In the genomic region with DNA sequence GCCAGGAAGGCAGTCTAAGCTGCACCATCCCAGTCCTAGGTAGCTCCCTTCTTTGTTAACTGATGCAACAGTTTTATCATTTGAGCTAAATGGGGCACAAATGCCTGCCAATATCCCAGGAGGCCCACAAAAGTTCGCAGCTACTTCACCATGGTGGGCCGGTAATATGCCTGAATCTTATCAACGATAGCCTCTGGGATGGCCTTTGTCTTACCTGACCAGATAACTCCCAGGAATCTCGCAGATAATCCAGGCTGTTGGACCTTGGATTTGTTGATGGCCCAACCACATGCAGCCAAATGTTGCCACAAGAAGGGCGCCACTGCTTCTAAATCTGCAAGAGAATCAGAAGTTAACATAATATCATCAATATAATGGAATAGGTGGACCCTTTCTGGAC, we compare ENCODE assay signal across 39 cellular contexts.
"Had no signal": no experiment of that assay in that cellular context is flagged by ENCODE, and none has a peak within 500 bp of the region (broad histone marks: within the 10 kb centered on the region; RNA-seq: fewer than 3 reads in every experiment).

No MANE protein-coding gene starts in this region.

- H3K36me3 ChIP-seq: adrenal gland, ascending aorta, brain microvascular endothelial cell, breast epithelium, cardiac muscle cell had no signal

- H3K36me3 Mint-ChIP-seq: activated naive CD4-positive, alpha-beta T cell treated with anti-CD3 and anti-CD28 coated beads, Interleukin-2, amount 10 ng/mL, durations not matched to agents 7 days and 5 days; activated naive CD4-positive, alpha-beta T cell treated with anti-CD3 and anti-CD28 coated beads, Interleukin-2, amount 50 U/mL, for 24 hours; activated naive CD4-positive, alpha-beta T cell treated with anti-CD3 and anti-CD28 coated beads, Interleukin-2, amount 50 U/mL, for 72 hours; activated naive CD8-positive, alpha-beta T cell; activated naive CD8-positive, alpha-beta T cell treated with anti-CD3 and anti-CD28 coated beads for 36 hours; activated naive CD8-positive, alpha-beta T cell treated with anti-CD3 and anti-CD28 coated beads, Interleukin-2, amount 10 ng/mL, durations not matched to agents 7 days and 5 days; brain had no signal

- H3K9me3 Mint-ChIP-seq: activated naive CD4-positive, alpha-beta T cell treated with anti-CD3 and anti-CD28 coated beads for 36 hours; activated naive CD4-positive, alpha-beta T cell treated with anti-CD3 and anti-CD28 coated beads, Interleukin-2, amount 10 ng/mL, durations not matched to agents 7 days and 5 days; activated naive CD4-positive, alpha-beta T cell treated with anti-CD3 and anti-CD28 coated beads, Interleukin-2, amount 50 U/mL, for 24 hours; activated naive CD4-positive, alpha-beta T cell treated with anti-CD3 and anti-CD28 coated beads, Interleukin-2, amount 50 U/mL, for 72 hours; activated naive CD8-positive, alpha-beta T cell treated with anti-CD3 and anti-CD28 coated beads, Interleukin-2, amount 50 U/mL, for 24 hours; activated T-cell treated with anti-CD3 and anti-CD28 coated beads, Interleukin-2, amount 50 U/mL, for 24 hours; activated T-cell treated with anti-CD3 and anti-CD28 coated beads, Interleukin-2, amount 50 U/mL, for 4 hours; activated T-cell treated with anti-CD3 and anti-CD28 coated beads, Interleukin-2, amount 50 U/mL, for 72 hours; activated T-helper 1 cell treated with anti-CD3 and anti-CD28 coated beads, Interleukin-12 subunit alpha, Interleukin-12 subunit beta, Interleukin-2, Interleukin-4 antibody, amounts not matched to agents 30 ng/mL and 10 ng/mL and 1 ng/mL, durations not matched to agents 14 hours and 24 hours and 36 hours; activated T-helper 2 cell treated with anti-CD3 and anti-CD28 coated beads, Interferon-gamma antibody, Interleukin-2, Interleukin-4, amounts not matched to agents 10 μg/mL and 5 μg/mL and 100 μg/mL, durations not matched to agents 14 hours and 24 hours and 36 hours; central memory CD8-positive, alpha-beta T cell had no signal

- H3K9me3 ChIP-seq: adrenal gland, ascending aorta, body of pancreas, breast epithelium had no signal

- ATAC-seq: activated naive CD4-positive, alpha-beta T cell treated with anti-CD3 and anti-CD28 coated beads, Interleukin-2, amount 50 U/mL, for 72 hours; activated naive CD8-positive, alpha-beta T cell treated with anti-CD3 and anti-CD28 coated beads, Interleukin-2, amount 50 U/mL, for 24 hours; activated T-cell treated with anti-CD3 and anti-CD28 coated beads, Interleukin-2, amount 50 U/mL, for 4 hours; activated T-cell treated with anti-CD3 and anti-CD28 coated beads, Interleukin-2, amount 50 U/mL, for 72 hours; activated T-helper 17 cell treated with anti-CD3 and anti-CD28 coated beads, Interleukin-2, amount 50 U/mL, for 72 hours; body of pancreas had no signal

- H3K27me3 Mint-ChIP-seq: activated naive CD4-positive, alpha-beta T cell treated with anti-CD3 and anti-CD28 coated beads, Interleukin-2, amount 10 ng/mL, durations not matched to agents 7 days and 5 days; activated naive CD4-positive, alpha-beta T cell treated with anti-CD3 and anti-CD28 coated beads, Interleukin-2, amount 50 U/mL, for 24 hours; activated naive CD8-positive, alpha-beta T cell; activated naive CD8-positive, alpha-beta T cell treated with anti-CD3 and anti-CD28 coated beads for 36 hours; activated naive CD8-positive, alpha-beta T cell treated with anti-CD3 and anti-CD28 coated beads, Interleukin-2, amount 10 ng/mL, durations not matched to agents 7 days and 5 days; activated naive CD8-positive, alpha-beta T cell treated with anti-CD3 and anti-CD28 coated beads, Interleukin-2, amount 50 U/mL, for 24 hours; activated T-cell treated with anti-CD3 and anti-CD28 coated beads, Interleukin-2, amount 50 U/mL, for 24 hours; activated T-helper 17 cell treated with anti-CD3 and anti-CD28 coated beads, Interleukin-2, amount 50 U/mL, for 72 hours; central memory CD8-positive, alpha-beta T cell had no signal

- H3K4me3 ChIP-seq: adrenal gland, ascending aorta, body of pancreas, breast epithelium, cardiac muscle cell had no signal

- DNase-seq: activated effector memory CD4-positive, alpha-beta T cell treated with anti-CD3 and anti-CD28 coated beads, Interleukin-2, amount 50 U/mL, for 16 hours; activated effector memory CD4-positive, alpha-beta T cell treated with Interleukin-2 at 50 U/mL for 16 hours; activated gamma-delta T cell; activated gamma-delta T cell treated with Interleukin-2 at 50 U/mL for 16 hours; activated naive CD4-positive, alpha-beta T cell; activated naive CD4-positive, alpha-beta T cell treated with anti-CD3 and anti-CD28 coated beads for 36 hours; activated naive CD4-positive, alpha-beta T cell treated with anti-CD3 and anti-CD28 coated beads, Interleukin-2, amount 10 ng/mL, durations not matched to agents 7 days and 5 days; activated naive CD4-positive, alpha-beta T cell treated with anti-CD3 and anti-CD28 coated beads, Interleukin-2, amount 50 U/mL, for 16 hours; activated naive CD4-positive, alpha-beta T cell treated with Interleukin-2 at 50 U/mL for 16 hours; activated naive CD8-positive, alpha-beta T cell treated with anti-CD3 and anti-CD28 coated beads for 36 hours; activated naive CD8-positive, alpha-beta T cell treated with anti-CD3 and anti-CD28 coated beads, Interleukin-2, amount 10 ng/mL, durations not matched to agents 7 days and 5 days; activated naive CD8-positive, alpha-beta T cell treated with anti-CD3 and anti-CD28 coated beads, Interleukin-2, amount 50 U/mL, for 24 hours; activated T-cell treated with anti-CD3 and anti-CD28 coated beads for 4 hours; activated T-cell treated with anti-CD3 and anti-CD28 coated beads, Interleukin-2, amount 50 U/mL, for 1 hour; activated T-cell treated with anti-CD3 and anti-CD28 coated beads, Interleukin-2, amount 50 U/mL, for 24 hours; activated T-cell treated with anti-CD3 and anti-CD28 coated beads, Interleukin-2, amount 50 U/mL, for 4 hours; activated T-cell treated with anti-CD3 and anti-CD28 coated beads, Interleukin-2, amount 50 U/mL, for 48 hours; activated T-cell treated with anti-CD3 and anti-CD28 coated beads, Interleukin-2, amount 50 U/mL, for 72 hours; adrenal gland; amniotic stem cell; amygdala; anterior cingulate cortex; aorta; body of pancreas; brain microvascular endothelial cell; caudate nucleus; central memory CD4-positive, alpha-beta T cell; cerebellar nuclear complex had no signal

- H3K27me3 ChIP-seq: adrenal gland, ascending aorta, body of pancreas, brain microvascular endothelial cell, breast epithelium, cardiac muscle cell had no signal

- H3K27ac Mint-ChIP-seq: activated naive CD4-positive, alpha-beta T cell treated with anti-CD3 and anti-CD28 coated beads for 36 hours; activated naive CD4-positive, alpha-beta T cell treated with anti-CD3 and anti-CD28 coated beads, Interleukin-2, amount 10 ng/mL, durations not matched to agents 7 days and 5 days; activated naive CD4-positive, alpha-beta T cell treated with anti-CD3 and anti-CD28 coated beads, Interleukin-2, amount 50 U/mL, for 24 hours; activated naive CD4-positive, alpha-beta T cell treated with anti-CD3 and anti-CD28 coated beads, Interleukin-2, amount 50 U/mL, for 72 hours; activated naive CD8-positive, alpha-beta T cell; activated naive CD8-positive, alpha-beta T cell treated with anti-CD3 and anti-CD28 coated beads for 36 hours; activated naive CD8-positive, alpha-beta T cell treated with anti-CD3 and anti-CD28 coated beads, Interleukin-2, amount 10 ng/mL, durations not matched to agents 7 days and 5 days; activated naive CD8-positive, alpha-beta T cell treated with anti-CD3 and anti-CD28 coated beads, Interleukin-2, amount 50 U/mL, for 24 hours; activated T-cell treated with anti-CD3 and anti-CD28 coated beads, Interleukin-2, amount 50 U/mL, for 24 hours; activated T-cell treated with anti-CD3 and anti-CD28 coated beads, Interleukin-2, amount 50 U/mL, for 72 hours; activated T-helper 1 cell treated with anti-CD3 and anti-CD28 coated beads, Interleukin-12 subunit alpha, Interleukin-12 subunit beta, Interleukin-2, Interleukin-4 antibody, amounts not matched to agents 30 ng/mL and 10 ng/mL and 1 ng/mL, durations not matched to agents 14 hours and 24 hours and 36 hours; activated T-helper 17 cell treated with anti-CD3 and anti-CD28 coated beads, Interleukin-2, amount 50 U/mL, for 72 hours; activated T-helper 2 cell treated with anti-CD3 and anti-CD28 coated beads, Interferon-gamma antibody, Interleukin-2, Interleukin-4, amounts not matched to agents 10 μg/mL and 5 μg/mL and 100 μg/mL, durations not matched to agents 14 hours and 24 hours and 36 hours; brain had no signal

- H3K27ac ChIP-seq: adrenal gland, ascending aorta, body of pancreas, brain microvascular endothelial cell, breast epithelium, cardiac muscle cell had no signal

- H3K4me3 Mint-ChIP-seq: activated naive CD4-positive, alpha-beta T cell treated with anti-CD3 and anti-CD28 coated beads for 36 hours; activated naive CD4-positive, alpha-beta T cell treated with anti-CD3 and anti-CD28 coated beads, Interleukin-2, amount 10 ng/mL, durations not matched to agents 7 days and 5 days; activated naive CD4-positive, alpha-beta T cell treated with anti-CD3 and anti-CD28 coated beads, Interleukin-2, amount 50 U/mL, for 24 hours; activated naive CD8-positive, alpha-beta T cell; activated naive CD8-positive, alpha-beta T cell treated with anti-CD3 and anti-CD28 coated beads for 36 hours; activated naive CD8-positive, alpha-beta T cell treated with anti-CD3 and anti-CD28 coated beads, Interleukin-2, amount 10 ng/mL, durations not matched to agents 7 days and 5 days; activated naive CD8-positive, alpha-beta T cell treated with anti-CD3 and anti-CD28 coated beads, Interleukin-2, amount 50 U/mL, for 24 hours; activated T-cell treated with anti-CD3 and anti-CD28 coated beads, Interleukin-2, amount 50 U/mL, for 24 hours; activated T-cell treated with anti-CD3 and anti-CD28 coated beads, Interleukin-2, amount 50 U/mL, for 4 hours; activated T-cell treated with anti-CD3 and anti-CD28 coated beads, Interleukin-2, amount 50 U/mL, for 72 hours; activated T-helper 1 cell treated with anti-CD3 and anti-CD28 coated beads, Interleukin-12 subunit alpha, Interleukin-12 subunit beta, Interleukin-2, Interleukin-4 antibody, amounts not matched to agents 30 ng/mL and 10 ng/mL and 1 ng/mL, durations not matched to agents 14 hours and 24 hours and 36 hours; activated T-helper 17 cell treated with anti-CD3 and anti-CD28 coated beads, Interleukin-2, amount 50 U/mL, for 72 hours; brain; central memory CD8-positive, alpha-beta T cell had no signal

- H3K4me1 Mint-ChIP-seq: activated naive CD4-positive, alpha-beta T cell treated with anti-CD3 and anti-CD28 coated beads, Interleukin-2, amount 10 ng/mL, durations not matched to agents 7 days and 5 days; activated naive CD4-positive, alpha-beta T cell treated with anti-CD3 and anti-CD28 coated beads, Interleukin-2, amount 50 U/mL, for 24 hours; activated naive CD8-positive, alpha-beta T cell treated with anti-CD3 and anti-CD28 coated beads for 36 hours; activated naive CD8-positive, alpha-beta T cell treated with anti-CD3 and anti-CD28 coated beads, Interleukin-2, amount 10 ng/mL, durations not matched to agents 7 days and 5 days; activated naive CD8-positive, alpha-beta T cell treated with anti-CD3 and anti-CD28 coated beads, Interleukin-2, amount 50 U/mL, for 24 hours; activated T-helper 17 cell treated with anti-CD3 and anti-CD28 coated beads, Interleukin-2, amount 50 U/mL, for 72 hours; central memory CD8-positive, alpha-beta T cell had no signal

- H3K4me1 ChIP-seq: adrenal gland, ascending aorta, breast epithelium had no signal
